ENCODE assay signal across 8 cellular contexts in genomic region chr9:111632051-111632450, GRCh38. TPM values are rescaled to one million over a fixed set of nuclear protein-coding genes. Genes with fewer than 3 reads are reported as not detected.
DNase-seq lines count a peak whose midpoint lies in the region; ATAC-seq and TF ChIP-seq lines count a peak whose summit lies in the region.

No MANE protein-coding gene starts in this region.

- H3K4me1 Mint-ChIP-seq in activated CD8-positive, alpha-beta memory T cell treated with anti-CD3 and anti-CD28 coated beads, Interleukin-2, amount 10 ng/mL, durations not matched to agents 7 days and 5 days, result peaks cover 35% of the 10 kb centered on the region
- peaks cover 40% of the 10 kb centered on the region for H3K4me1 Mint-ChIP-seq in activated CD8-positive, alpha-beta T cell treated with anti-CD3 and anti-CD28 coated beads for 36 hours (ENCODE audit: low read depth)
- peaks cover 34 to 54% of the 10 kb centered on the region in 2 donors for H3K4me1 Mint-ChIP-seq in immature natural killer cell

- H3K27ac Mint-ChIP-seq in activated CD8-positive, alpha-beta memory T cell treated with anti-CD3 and anti-CD28 coated beads, Interleukin-2, amount 10 ng/mL, durations not matched to agents 7 days and 5 days, result peak overlapping the region; percentile 71
- H3K27ac Mint-ChIP-seq in activated CD8-positive, alpha-beta T cell treated with anti-CD3 and anti-CD28 coated beads for 36 hours, result peak overlapping the region; percentile 81
- H3K27ac Mint-ChIP-seq in immature natural killer cell, result peak overlapping the region; percentile 89 to 96 (median 91)

- no peak for TF ChIP-seq CTCF in activated CD8-positive, alpha-beta T cell treated with anti-CD3 and anti-CD28 coated beads for 36 hours (IDR thresholded peaks at IDR 0.05)

- no peaks in the 10 kb centered on the region for H3K27me3 Mint-ChIP-seq in activated CD8-positive, alpha-beta memory T cell treated with anti-CD3 and anti-CD28 coated beads, Interleukin-2, amount 10 ng/mL, durations not matched to agents 7 days and 5 days
- no peaks in the 10 kb centered on the region for H3K27me3 Mint-ChIP-seq in activated CD8-positive, alpha-beta T cell treated with anti-CD3 and anti-CD28 coated beads for 36 hours
- peaks cover 5 to 10% (median 5%) of the 10 kb centered on the region in 3 donors for H3K27me3 Mint-ChIP-seq in immature natural killer cell (ENCODE audit: low read depth in 3 of 3)

- H3K27me3 ChIP-seq in thymus (ENCODE audit: control insufficient read depth, insufficient read depth), result no peaks in the 10 kb centered on the region

- H3K9me3 ChIP-seq in thymus (ENCODE audit: control insufficient read depth), result no peaks in the 10 kb centered on the region

- peak overlapping the region; percentile 95 for H3K4me3 Mint-ChIP-seq in activated CD8-positive, alpha-beta memory T cell treated with anti-CD3 and anti-CD28 coated beads, Interleukin-2, amount 10 ng/mL, durations not matched to agents 7 days and 5 days
- H3K4me3 Mint-ChIP-seq in activated CD8-positive, alpha-beta T cell treated with anti-CD3 and anti-CD28 coated beads for 36 hours, result peak overlapping the region; percentile 89
- H3K4me3 Mint-ChIP-seq in immature natural killer cell, result peak overlapping the region; percentile 87 to 97 (median 96)

- 46% methylated on average over 5 of the region's 5 CpGs for WGBS in thymus

- H3K36me3 ChIP-seq in thymus (ENCODE audit: control insufficient read depth, insufficient read depth), result no peaks in the 10 kb centered on the region

- no peak for ATAC-seq in activated CD8-positive, alpha-beta memory T cell treated with anti-CD3 and anti-CD28 coated beads, Interleukin-2, amount 10 ng/mL, durations not matched to agents 7 days and 5 days
- no peak for ATAC-seq in activated CD8-positive, alpha-beta T cell treated with anti-CD3 and anti-CD28 coated beads for 36 hours
- no peak for ATAC-seq in HG03520 (IDR thresholded peaks at IDR 0.05; ENCODE audit: unreplicated experiment)

- POLR2A ChIA-PET in activated CD8-positive, alpha-beta T cell treated with anti-CD3 and anti-CD28 coated beads for 36 hours (lab: Charles Lee), result interaction anchor here (0.9 to 1.7 kb wide), 6 partner anchors 26 to 173 kb away, joined by 3 to 7 read pairs (median 3); partner anchors contain the start of gene GNG10

- H3K4me3 ChIP-seq in thymus (ENCODE audit: low read length), result peak overlapping the region; percentile 93

- CTCF ChIA-PET in activated CD8-positive, alpha-beta memory T cell treated with anti-CD3 and anti-CD28 coated beads, Interleukin-2, amount 10 ng/mL, durations not matched to agents 7 days and 5 days (lab: Charles Lee), result interaction anchor here (1.2 to 1.9 kb wide), 4 partner anchors 11 to 285 kb away, joined by 3 to 7 read pairs (median 4); partner anchors contain the start of gene GNG10
- CTCF ChIA-PET in activated CD8-positive, alpha-beta T cell treated with anti-CD3 and anti-CD28 coated beads for 36 hours (lab: Charles Lee), result no interaction called here

- DNase-seq in activated CD8-positive, alpha-beta memory T cell treated with anti-CD3 and anti-CD28 coated beads, Interleukin-2, amount 10 ng/mL, durations not matched to agents 7 days and 5 days, result no peak
- DNase-seq in activated CD8-positive, alpha-beta memory T cell treated with anti-CD3 and anti-CD28 coated beads, Interleukin-2, amount 50 U/mL, for 48 hours, result no peak
- DNase-seq in activated CD8-positive, alpha-beta T cell treated with anti-CD3 and anti-CD28 coated beads for 36 hours, result no peak
- no peak for DNase-seq in immature natural killer cell
- no peak for DNase-seq in GM19238 (ENCODE audit: insufficient read length, low spot score)
- no peak for DNase-seq in NCI-H146 (lab: John Stamatoyannopoulos, UW)

- H3K27ac ChIP-seq in thymus (ENCODE audit: low read depth), result no peak overlapping the region

- H3K4me1 ChIP-seq in thymus (ENCODE audit: control insufficient read depth, insufficient read depth, low read length), result peaks cover 9% of the 10 kb centered on the region

- peaks cover 2% of the 10 kb centered on the region for H3K36me3 Mint-ChIP-seq in activated CD8-positive, alpha-beta memory T cell treated with anti-CD3 and anti-CD28 coated beads, Interleukin-2, amount 10 ng/mL, durations not matched to agents 7 days and 5 days
- peaks cover 42% of the 10 kb centered on the region for H3K36me3 Mint-ChIP-seq in activated CD8-positive, alpha-beta T cell treated with anti-CD3 and anti-CD28 coated beads for 36 hours (ENCODE audit: low read depth)
- H3K36me3 Mint-ChIP-seq in immature natural killer cell, result no peaks in the 10 kb centered on the region

- H3K9me3 Mint-ChIP-seq in activated CD8-positive, alpha-beta memory T cell treated with anti-CD3 and anti-CD28 coated beads, Interleukin-2, amount 10 ng/mL, durations not matched to agents 7 days and 5 days (ENCODE audit: low read depth), result no peaks in the 10 kb centered on the region
- H3K9me3 Mint-ChIP-seq in activated CD8-positive, alpha-beta T cell treated with anti-CD3 and anti-CD28 coated beads for 36 hours, result no peaks in the 10 kb centered on the region
- H3K9me3 Mint-ChIP-seq in immature natural killer cell, result no peaks in the 10 kb centered on the region

- intact Hi-C loops in activated CD8-positive, alpha-beta T cell treated with anti-CD3 and anti-CD28 coated beads for 36 hours (cut with micrococcal nuclease), result no loop called here

RNA-seq across cellular contexts. Expression of gene DNAJC25, which starts 0.9 kb away (rescaled TPM):
- 1 to 10 TPM; 3.6 to 4.2 TPM for total RNA-seq in activated CD8-positive, alpha-beta memory T cell treated with anti-CD3 and anti-CD28 coated beads, Interleukin-2, amount 10 ng/mL, durations not matched to agents 7 days and 5 days
- 10 to 100 TPM in 1 of 2 experiments, 1 to 10 TPM in 1; 9.6 to 11.0 TPM for total RNA-seq in activated CD8-positive, alpha-beta T cell treated with anti-CD3 and anti-CD28 coated beads for 36 hours
- polyA plus RNA-seq in immature natural killer cell (1 to 10 TPM; 2.1 to 7.7 (median 2.6) TPM), thymus (8.8 TPM)

RNA-seq across cellular contexts. Expression of gene GNG10, which starts 29.4 kb away (rescaled TPM):
- 10 to 100 TPM; 17.1 to 20.9 TPM for total RNA-seq in activated CD8-positive, alpha-beta memory T cell treated with anti-CD3 and anti-CD28 coated beads, Interleukin-2, amount 10 ng/mL, durations not matched to agents 7 days and 5 days
- 10 to 100 TPM; 14.3 to 17.2 TPM for total RNA-seq in activated CD8-positive, alpha-beta T cell treated with anti-CD3 and anti-CD28 coated beads for 36 hours
- polyA plus RNA-seq in immature natural killer cell, result 10 to 100 TPM; 18.3 to 30.1 (median 28.2) TPM
- 68.0 TPM for polyA plus RNA-seq in thymus

RNA-seq across cellular contexts. Expression of gene PTGR1, which starts 32.6 kb away (rescaled TPM):
- 1 to 10 TPM in 1 of 2 experiments, not detected in 1; 1.0 TPM for total RNA-seq in activated CD8-positive, alpha-beta memory T cell treated with anti-CD3 and anti-CD28 coated beads, Interleukin-2, amount 10 ng/mL, durations not matched to agents 7 days and 5 days
- total RNA-seq in activated CD8-positive, alpha-beta T cell treated with anti-CD3 and anti-CD28 coated beads for 36 hours, result 1 to 10 TPM; 1.7 to 1.8 TPM
- polyA plus RNA-seq in immature natural killer cell (under 1 TPM in 1 of 3 donors, not detected in 2; 0.34 TPM), thymus (16.5 TPM)
